In genomic region chr5:38936269-38936668, GRCh38 we compare ENCODE assay signal across 18 cellular contexts.
A peak's percentile ranks its signal among the peaks of the same experiment; 100 is the strongest.
DNase-seq lines count a peak whose midpoint lies in the region; ATAC-seq, FAIRE-seq and TF ChIP-seq lines count a peak whose summit lies in the region.
"Had no signal": no experiment of that assay in that cellular context is flagged by ENCODE, and none has a peak within 500 bp of the region (broad histone marks: within the 10 kb centered on the region; RNA-seq: fewer than 3 reads in every experiment).

No MANE protein-coding gene starts in this region.

- FAIRE-seq in A549 (lab: Jason Lieb, UNC) (no peak), GM12878 (lab: Jason Lieb, UNC) (peak; percentile 13)
- FAIRE-seq: D721Med, GM12891 had no signal

- no TSS peak for BruUV-seq in GM12878 (replicated peaks; lab: Mats Ljungman, UMichigan)

- no peak for TF ChIP-seq EP300 in A549 (IDR thresholded peaks at IDR 0.05)
- no peak for TF ChIP-seq EP300 in GM12878 (IDR thresholded peaks at IDR 0.05; ENCODE audit: borderline replicate concordance in 1 of 2, control insufficient read depth in 1 of 2, low read depth in 2 of 2, low read length in 2 of 2)

- DNase-seq in A549 (ENCODE audit: low read depth in 1 of 2, low spot score in 1 of 2) (no peak), DND-41 (no peak), GM12878 (ENCODE audit: low read depth, low spot score) (no peak), Ammon's horn (ENCODE audit: low spot score) (no peak)
- DNase-seq: 8988T; Caco-2; Calu3; CD4-positive, alpha-beta T cell; CD8-positive, alpha-beta T cell; DMS79 treated with DMSO at 0.1 percent for 48 hours; EL; GDM1 had no signal

- 91% methylated on average over 6 of the region's 6 CpGs for WGBS in A549 (ENCODE audit: missing lambda C conversion rate)
- 97% methylated on average over 6 of the region's 6 CpGs for WGBS in GM12878 (ENCODE audit: insufficient coverage, insufficient replicate concordance, low lambda C conversion rate, missing lambda C conversion rate)

- CTCF ChIA-PET in A549 (lab: Yijun Ruan, JAX) (interaction anchor here (1.3 kb wide), 1 partner anchor 15 kb away, joined by 3 read pairs; no protein-coding TSS in a partner anchor), GM12878 (lab: Yijun Ruan, JAX) (no interaction called here)

- 0 out of 2 replicates have a peak, but pooled peaks have one; percentile 7 for TF ChIP-seq POLR2A in A549 (IDR thresholded peaks at IDR 0.05; ENCODE audit: low read length)
- no peak for TF ChIP-seq POLR2A in GM12878 (IDR thresholded peaks at IDR 0.05; ENCODE audit: low read depth, low read length)

- H3K9ac ChIP-seq in DND-41 (ENCODE audit: low read depth, low read length) (no peak overlapping the region), GM12878 (ENCODE audit: control insufficient read depth, insufficient read depth, low read length) (no peak overlapping the region)
- H3K9ac ChIP-seq: BLaER1 treated with 17β-estradiol and CSF1 and Interleukin-3, amounts not matched to agents 10 nM and 100 nM had no signal

- POLR2A ChIA-PET in A549 (lab: Yijun Ruan, JAX) (no interaction called here), GM12878 (lab: Charles Lee) (interaction anchor here (0.5 kb wide), 1 partner anchor 143 kb away, joined by 3 read pairs; no protein-coding TSS in a partner anchor)

- H3K4me2 ChIP-seq in A549 (no peak overlapping the region), DND-41 (ENCODE audit: insufficient read depth, low read length) (no peak overlapping the region), GM12878 (ENCODE audit: control insufficient read depth, insufficient read depth) (no peak overlapping the region)
- H3K4me2 ChIP-seq: BLaER1 treated with 17β-estradiol and CSF1 and Interleukin-3, amounts not matched to agents 10 nM and 100 nM had no signal

- H3K4me1 ChIP-seq in A549 (no peaks in the 10 kb centered on the region), DND-41 (ENCODE audit: insufficient read depth, low read length) (no peaks in the 10 kb centered on the region), GM12878 (ENCODE audit: control insufficient read depth, insufficient read depth, low read length) (no peaks in the 10 kb centered on the region)
- H3K4me1 ChIP-seq: Caco-2 had no signal

- intact Hi-C loops in GM12878 (cut with micrococcal nuclease; ENCODE audit: unreplicated experiment), result no loop called here

- RAD21 ChIA-PET in GM12878 (lab: Charles Lee; ENCODE audit: unreplicated experiment), result no interaction called here

- SMC1A ChIA-PET in GM12878 (lab: Charles Lee; ENCODE audit: uncharacterized antibody, unreplicated experiment), result interaction anchor here (0.7 kb wide), 1 partner anchor 13 kb away, joined by 3 read pairs; no protein-coding TSS in a partner anchor

- H3K27ac ChIP-seq in A549, result no peak overlapping the region
- H3K27ac ChIP-seq in DND-41 (ENCODE audit: low read length), result no peak overlapping the region
- H3K27ac ChIP-seq in GM12878 (ENCODE audit: control insufficient read depth, insufficient read depth), result no peak overlapping the region
- H3K27ac ChIP-seq: BLaER1 treated with 17β-estradiol and CSF1 and Interleukin-3, amounts not matched to agents 10 nM and 100 nM; C4-2B had no signal

- TF ChIP-seq CTCF in A549 (IDR thresholded peaks at IDR 0.05), result no peak
- TF ChIP-seq CTCF in DND-41 (IDR thresholded peaks at IDR 0.05; ENCODE audit: borderline replicate concordance, extremely low read depth, low read length, poor library complexity, severe bottlenecking), result no peak
- no peak for TF ChIP-seq CTCF in GM12878 (IDR thresholded peaks at IDR 0.05 in 2 of 3, conservative IDR thresholded peaks at IDR 0.05 in 1 of 3; ENCODE audit: control insufficient read depth in 2 of 3, extremely low read depth in 1 of 3, insufficient read depth in 1 of 3, low read depth in 3 of 3, low read length in 3 of 3)

- H3K4me3 ChIP-seq in A549 (no peak overlapping the region), DND-41 (ENCODE audit: low read depth in 1 of 2, low read length in 2 of 2) (no peak overlapping the region), GM12878 (no peak overlapping the region)
- H3K4me3 ChIP-seq: BLaER1 treated with 17β-estradiol and CSF1 and Interleukin-3, amounts not matched to agents 10 nM and 100 nM had no signal

- no peaks in the 10 kb centered on the region for H3K9me3 ChIP-seq in A549
- H3K9me3 ChIP-seq in DND-41 (ENCODE audit: insufficient read depth, low read length, severe bottlenecking), result no peaks in the 10 kb centered on the region
- no peaks in the 10 kb centered on the region for H3K9me3 ChIP-seq in GM12878 (replicated peaks; ENCODE audit: control insufficient read depth, insufficient read depth, low read length)
- H3K9me3 ChIP-seq: BLaER1 treated with 17β-estradiol and CSF1 and Interleukin-3, amounts not matched to agents 10 nM and 100 nM; Caco-2 had no signal

- in situ Hi-C loops in GM12878 (cut with MboI), result no loop called here

- H3K27me3 ChIP-seq in DND-41 (ENCODE audit: insufficient read depth, low read length, poor library complexity), result no peaks in the 10 kb centered on the region
- no peaks in the 10 kb centered on the region for H3K27me3 ChIP-seq in GM12878 (replicated peaks in 1 of 2; ENCODE audit: control insufficient read depth in 2 of 2, insufficient read depth in 2 of 2, low read length in 1 of 2)
- H3K27me3 ChIP-seq: BLaER1 treated with 17β-estradiol and CSF1 and Interleukin-3, amounts not matched to agents 10 nM and 100 nM had no signal

- no peaks in the 10 kb centered on the region for H3K79me2 ChIP-seq in DND-41 (ENCODE audit: insufficient read depth, low read length)
- H3K79me2 ChIP-seq in GM12878 (ENCODE audit: control insufficient read depth, insufficient read depth, low read length), result no peaks in the 10 kb centered on the region

- peaks cover 17% of the 10 kb centered on the region; the same call in 1 of the 2 replicates for H3K36me3 ChIP-seq in DND-41 (ENCODE audit: insufficient read depth, low read length)
- H3K36me3 ChIP-seq in GM12878 (ENCODE audit: control insufficient read depth in 2 of 2, insufficient read depth in 2 of 2, low read length in 1 of 2), result no peaks in the 10 kb centered on the region

- H4K20me1 ChIP-seq in DND-41 (ENCODE audit: insufficient read depth, low read length) (no peaks in the 10 kb centered on the region), GM12878 (ENCODE audit: control insufficient read depth, insufficient read depth) (no peaks in the 10 kb centered on the region)
- H4K20me1 ChIP-seq: BLaER1 treated with 17β-estradiol and CSF1 and Interleukin-3, amounts not matched to agents 10 nM and 100 nM had no signal

- H2AFZ ChIP-seq in DND-41 (ENCODE audit: low read depth, low read length), result no peak overlapping the region
- H2AFZ ChIP-seq in GM12878 (ENCODE audit: control insufficient read depth, low read depth, low read length), result no peak overlapping the region

- ATAC-seq in A549 (no peak), DND-41 (ENCODE audit: insufficient read depth, low read depth) (peak; percentile 29; the same call in 1 of the 3 replicates), GM12878 (no peak), GM18907 (IDR thresholded peaks at IDR 0.05; ENCODE audit: unreplicated experiment) (no peak), GM19324 (IDR thresholded peaks at IDR 0.05; ENCODE audit: low FRiP score, unreplicated experiment) (no peak)
- ATAC-seq: CD8-positive, alpha-beta T cell had no signal

- TF ChIP-seq RAD21 in A549 (conservative IDR thresholded peaks at IDR 0.05 in 1 of 2, IDR thresholded peaks at IDR 0.05 in 1 of 2) (no peak), GM12878 (IDR thresholded peaks at IDR 0.05; ENCODE audit: insufficient read depth, low read depth, low read length) (no peak)

TF ChIP-seq in A549, 52 proteins besides CTCF, POLR2A, EP300 and RAD21:
- TF ChIP-seq CHD4 (IDR thresholded peaks at IDR 0.05; ENCODE audit: borderline replicate concordance) (no peak), HOXB5 (CRISPR knock-in tag; IDR thresholded peaks at IDR 0.05) (no peak), MYC (IDR thresholded peaks at IDR 0.05; ENCODE audit: borderline replicate concordance, low read length) (no peak), HEYL (CRISPR knock-in tag; IDR thresholded peaks at IDR 0.05) (no peak), ZNF302 (CRISPR knock-in tag; IDR thresholded peaks at IDR 0.05) (no peak), FOSB (CRISPR knock-in tag; IDR thresholded peaks at IDR 0.05) (no peak)

TF ChIP-seq in GM12878, 131 proteins besides CTCF, POLR2A, EP300 and RAD21 (continues in another document):
- TF ChIP-seq JUND (IDR thresholded peaks at IDR 0.05; ENCODE audit: low read depth, low read length) (no peak), SIX5 (IDR thresholded peaks at IDR 0.05; ENCODE audit: low read depth, low read length, severe bottlenecking) (no peak), CHD4 (IDR thresholded peaks at IDR 0.05) (no peak), CEBPZ (IDR thresholded peaks at IDR 0.05; ENCODE audit: low read depth, low read length) (no peak), CBX3 (IDR thresholded peaks at IDR 0.05; ENCODE audit: borderline replicate concordance, low read depth) (no peak), NBN (IDR thresholded peaks at IDR 0.05) (no peak)

Comparison
In these comparisons a context has a peak if more than half of its experiments do, and no peak if none do; other contexts are left out.
1. Of the 24 proteins assayed by ChIP-seq in both GM12878 and A549: peak only in GM12878: none; only in A549: POLR2A; in both: none; in neither: 23.